In the genomic region with DNA sequence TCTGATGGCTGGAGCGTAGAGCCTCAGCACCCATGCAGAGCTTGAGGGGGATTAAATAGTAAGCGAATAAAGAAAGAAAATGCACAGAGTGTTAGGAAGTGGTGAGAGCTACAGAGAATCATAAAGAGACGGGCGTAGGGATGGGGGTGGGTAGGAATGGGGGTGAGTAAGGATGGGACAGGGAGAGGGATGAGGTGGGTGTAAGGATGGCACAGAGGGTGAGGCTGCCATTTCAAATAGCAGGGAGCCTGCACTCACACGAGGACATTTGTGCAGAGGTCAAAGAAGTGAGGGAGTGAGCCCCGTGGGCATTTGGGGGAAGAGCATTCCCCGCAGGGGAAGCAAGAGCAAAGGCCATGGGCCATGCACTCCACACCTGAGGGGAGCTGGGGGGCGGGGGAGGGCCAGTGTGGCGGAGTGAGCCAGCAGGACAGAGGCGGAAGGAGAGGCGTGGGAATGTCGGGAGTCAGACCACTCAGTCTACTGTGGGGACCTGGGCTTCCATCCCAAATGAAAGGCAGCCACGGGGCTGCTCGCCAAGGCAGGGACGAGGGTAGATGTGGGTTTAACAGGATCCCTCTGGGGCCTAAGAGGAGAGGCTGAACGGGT, we compare ENCODE assay signal across 15 cellular contexts. TPM values are rescaled to one million over a fixed set of nuclear protein-coding genes. Genes with fewer than 3 reads are reported as not detected.
DNase-seq lines count a peak whose midpoint lies in the region; ATAC-seq lines count a peak whose summit lies in the region.
"Had no signal": no experiment of that assay in that cellular context is flagged by ENCODE, and none has a peak within 500 bp of the region (broad histone marks: within the 10 kb centered on the region; RNA-seq: fewer than 3 reads in every experiment).

No MANE protein-coding gene starts in this region.

- H3K9me3 ChIP-seq in mesenchymal stem cell (ENCODE audit: control insufficient read depth, low read length): no peaks in the 10 kb centered on the region
- H3K9me3 ChIP-seq: Caco-2, HAP-1 had no signal

- no peaks in the 10 kb centered on the region for H3K27me3 Mint-ChIP-seq in activated naive CD4-positive, alpha-beta T cell treated with anti-CD3 and anti-CD28 coated beads, Interleukin-2, amount 50 U/mL, for 24 hours
- peaks cover 3% of the 10 kb centered on the region for H3K27me3 Mint-ChIP-seq in activated CD8-positive, alpha-beta memory T cell treated with anti-CD3 and anti-CD28 coated beads, Interleukin-2, amount 10 ng/mL, durations not matched to agents 7 days and 5 days

- H3K4me1 ChIP-seq in mesenchymal stem cell (ENCODE audit: control insufficient read depth, insufficient read depth, low read depth, low read length): peaks cover 36% of the 10 kb centered on the region

- no peak overlapping the region for H2AFZ ChIP-seq in mesenchymal stem cell (ENCODE audit: low read depth, low read length)
- H2AFZ ChIP-seq: GM23248 had no signal

- no peak overlapping the region for H3K4me3 Mint-ChIP-seq in activated naive CD4-positive, alpha-beta T cell treated with anti-CD3 and anti-CD28 coated beads, Interleukin-2, amount 50 U/mL, for 24 hours
- H3K4me3 Mint-ChIP-seq in activated CD8-positive, alpha-beta memory T cell treated with anti-CD3 and anti-CD28 coated beads, Interleukin-2, amount 10 ng/mL, durations not matched to agents 7 days and 5 days: no peak overlapping the region
- H3K4me3 Mint-ChIP-seq: CD8-positive, alpha-beta memory T cell; HFFc6 had no signal

- no peaks in the 10 kb centered on the region for H3K9me3 Mint-ChIP-seq in activated naive CD4-positive, alpha-beta T cell treated with anti-CD3 and anti-CD28 coated beads, Interleukin-2, amount 50 U/mL, for 24 hours
- H3K9me3 Mint-ChIP-seq in activated CD8-positive, alpha-beta memory T cell treated with anti-CD3 and anti-CD28 coated beads, Interleukin-2, amount 10 ng/mL, durations not matched to agents 7 days and 5 days (ENCODE audit: low read depth): no peaks in the 10 kb centered on the region
- H3K9me3 Mint-ChIP-seq: CD8-positive, alpha-beta memory T cell; HFFc6 had no signal

- DNase-seq in activated naive CD4-positive, alpha-beta T cell treated with anti-CD3 and anti-CD28 coated beads, Interleukin-2, amount 50 U/mL, for 16 hours: no peak
- DNase-seq in caudate nucleus (lab: John Stamatoyannopoulos, UW): peak in 4 of 61 donors; percentile 5 to 32 (median 11)
- DNase-seq in mesenchymal stem cell: no peak
- peak; percentile 17 for DNase-seq in putamen (ENCODE audit: low spot score)
- no peak for DNase-seq in NCI-H446 treated with DMSO at 0.1 percent for 48 hours (lab: John Stamatoyannopoulos, UW)
- no peak for DNase-seq in activated CD8-positive, alpha-beta memory T cell treated with anti-CD3 and anti-CD28 coated beads, Interleukin-2, amount 10 ng/mL, durations not matched to agents 7 days and 5 days
- DNase-seq: Caco-2; CD8-positive, alpha-beta memory T cell; GM23248; HFFc6 had no signal

- peaks cover 0 to 71% of the 10 kb centered on the region in 2 experiments for H3K27me3 ChIP-seq in mesenchymal stem cell (ENCODE audit: control insufficient read depth in 1 of 2, insufficient read depth in 1 of 2, low read length in 2 of 2)

- WGBS in mesenchymal stem cell: 78% methylated on average over 16 of the region's 16 CpGs

- no peaks in the 10 kb centered on the region for H3K79me1 ChIP-seq in mesenchymal stem cell (replicated peaks; ENCODE audit: low read length, poor library complexity, severe bottlenecking)

- no peak overlapping the region for H3K18ac ChIP-seq in mesenchymal stem cell (ENCODE audit: low read depth in 1 of 2, low read length in 2 of 2)

- H2AK5ac ChIP-seq in mesenchymal stem cell (ENCODE audit: low read length, severe bottlenecking): peak overlapping the region; percentile 22

- H3K27ac ChIP-seq in caudate nucleus (ENCODE audit: low read depth, low read length) (peak overlapping the region; percentile 41), mesenchymal stem cell (ENCODE audit: low read length, poor library complexity, severe bottlenecking) (no peak overlapping the region)
- H3K27ac ChIP-seq: 22Rv1, GM23248 had no signal

- H2BK120ac ChIP-seq in mesenchymal stem cell (ENCODE audit: low read depth, low read length): no peak overlapping the region

- no peak overlapping the region for H3K9ac ChIP-seq in mesenchymal stem cell (ENCODE audit: low read length)
- H3K9ac ChIP-seq: GM23248 had no signal

- ATAC-seq in HG03025 (IDR thresholded peaks at IDR 0.05; ENCODE audit: low FRiP score, unreplicated experiment): no peak
- no peak for ATAC-seq in activated CD8-positive, alpha-beta memory T cell treated with anti-CD3 and anti-CD28 coated beads, Interleukin-2, amount 10 ng/mL, durations not matched to agents 7 days and 5 days
- ATAC-seq: GM12878 had no signal

- H4K91ac ChIP-seq in mesenchymal stem cell (ENCODE audit: low read length): no peak overlapping the region

- CTCF ChIA-PET in activated CD8-positive, alpha-beta memory T cell treated with anti-CD3 and anti-CD28 coated beads, Interleukin-2, amount 10 ng/mL, durations not matched to agents 7 days and 5 days (lab: Charles Lee): interaction anchor here (0.7 kb wide), 1 partner anchor 164 kb away, joined by 3 read pairs; no protein-coding TSS in a partner anchor

- no peaks in the 10 kb centered on the region for H3K4me1 Mint-ChIP-seq in activated naive CD4-positive, alpha-beta T cell treated with anti-CD3 and anti-CD28 coated beads, Interleukin-2, amount 50 U/mL, for 24 hours
- peaks cover 8% of the 10 kb centered on the region for H3K4me1 Mint-ChIP-seq in activated CD8-positive, alpha-beta memory T cell treated with anti-CD3 and anti-CD28 coated beads, Interleukin-2, amount 10 ng/mL, durations not matched to agents 7 days and 5 days

- no peaks in the 10 kb centered on the region for H3K36me3 Mint-ChIP-seq in activated naive CD4-positive, alpha-beta T cell treated with anti-CD3 and anti-CD28 coated beads, Interleukin-2, amount 50 U/mL, for 24 hours
- no peaks in the 10 kb centered on the region for H3K36me3 Mint-ChIP-seq in activated CD8-positive, alpha-beta memory T cell treated with anti-CD3 and anti-CD28 coated beads, Interleukin-2, amount 10 ng/mL, durations not matched to agents 7 days and 5 days
- H3K36me3 Mint-ChIP-seq: CD8-positive, alpha-beta memory T cell had no signal

- H2BK12ac ChIP-seq in mesenchymal stem cell (ENCODE audit: low read length in 2 of 2): peak overlapping the region in 1 of 2 experiments; percentile 21

- no peak overlapping the region for H3K23ac ChIP-seq in mesenchymal stem cell (ENCODE audit: low read length in 2 of 2)

- H3K27ac Mint-ChIP-seq in activated naive CD4-positive, alpha-beta T cell treated with anti-CD3 and anti-CD28 coated beads, Interleukin-2, amount 50 U/mL, for 24 hours: peak overlapping the region; percentile 51
- no peak overlapping the region for H3K27ac Mint-ChIP-seq in activated CD8-positive, alpha-beta memory T cell treated with anti-CD3 and anti-CD28 coated beads, Interleukin-2, amount 10 ng/mL, durations not matched to agents 7 days and 5 days
- H3K27ac Mint-ChIP-seq: HFFc6 had no signal

- no peaks in the 10 kb centered on the region for H3K36me3 ChIP-seq in mesenchymal stem cell (ENCODE audit: control insufficient read depth in 1 of 2, insufficient read depth in 2 of 2, low read depth in 1 of 2, low read length in 2 of 2)
- H3K36me3 ChIP-seq: HAP-1 had no signal

- H3K4me3 ChIP-seq in mesenchymal stem cell (ENCODE audit: insufficient read depth in 1 of 2, low read depth in 1 of 2, low read length in 2 of 2): no peak overlapping the region
- H3K4me3 ChIP-seq: GM12878, GM23248, HAP-1 had no signal

- H3K4ac ChIP-seq in mesenchymal stem cell (ENCODE audit: low read depth in 1 of 2, low read length in 2 of 2): peak overlapping the region in 1 of 2 experiments; percentile 24

- no peak overlapping the region for H4K8ac ChIP-seq in mesenchymal stem cell (ENCODE audit: low read length)

- H2BK5ac ChIP-seq in mesenchymal stem cell (ENCODE audit: low read depth, low read length, poor library complexity, severe bottlenecking): no peak overlapping the region

- no peak overlapping the region for H3K14ac ChIP-seq in mesenchymal stem cell (ENCODE audit: low read length in 2 of 2)

- H3K4me2 ChIP-seq in mesenchymal stem cell (ENCODE audit: low read length, poor library complexity, severe bottlenecking): no peak overlapping the region

- no peak overlapping the region for H2BK15ac ChIP-seq in mesenchymal stem cell (ENCODE audit: low read depth, poor library complexity, severe bottlenecking)

RNA-seq across cellular contexts. Expression of a gene that starts 35.4 kb away (rescaled TPM):
- 34.8 TPM for polyA plus RNA-seq in mesenchymal stem cell (2013, experiment 1 of 2)
- 33.8 TPM for polyA plus RNA-seq in mesenchymal stem cell (2013, experiment 2 of 2)
- total RNA-seq in activated CD8-positive, alpha-beta memory T cell treated with anti-CD3 and anti-CD28 coated beads, Interleukin-2, amount 10 ng/mL, durations not matched to agents 7 days and 5 days: 10 to 100 TPM; 55.3 to 64.6 TPM
